In the genomic region with DNA sequence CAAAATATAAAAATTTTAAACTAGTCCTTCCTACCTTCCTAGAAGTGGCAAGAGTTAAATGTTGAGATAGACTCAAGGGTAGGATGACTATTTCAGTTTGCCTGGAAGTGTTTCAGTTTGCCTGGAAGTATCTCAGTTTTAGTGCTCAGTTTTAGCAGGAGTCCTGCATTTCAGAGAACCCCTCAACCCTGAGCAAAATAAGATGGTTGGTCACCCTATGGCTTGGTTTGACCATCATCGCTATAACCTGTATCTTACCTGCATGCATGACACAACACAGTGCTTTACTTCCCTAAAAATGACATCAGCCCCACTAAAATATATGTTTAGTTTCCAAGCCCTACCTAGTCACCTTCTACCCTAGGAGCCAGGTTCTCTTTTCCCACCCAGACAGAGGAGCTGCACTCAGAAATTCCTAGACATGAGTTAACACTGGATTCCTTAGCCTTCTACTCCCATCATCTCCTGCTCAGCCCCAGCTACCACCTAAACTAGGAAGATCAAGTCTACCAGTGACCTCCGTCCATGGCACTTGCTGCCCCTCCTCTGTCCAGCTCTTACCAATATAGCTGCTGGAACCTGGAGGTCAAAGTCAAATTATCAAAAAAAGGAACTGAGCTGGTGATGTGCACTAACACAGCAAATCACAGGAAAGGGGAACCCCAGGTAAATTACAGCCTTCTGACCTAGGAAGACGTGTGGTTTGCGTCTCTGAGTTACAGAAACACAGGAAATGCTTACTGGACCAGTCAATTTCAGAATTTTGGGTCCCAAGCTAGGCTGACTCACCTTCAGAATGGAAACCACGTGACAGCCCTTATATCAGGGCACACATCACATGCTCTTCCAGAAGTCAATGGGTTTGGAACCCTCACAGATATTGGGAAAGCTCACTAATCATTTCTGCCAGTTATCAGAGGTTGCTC, we compare ENCODE assay signal across 8 cellular contexts. TPM values are rescaled to one million over a fixed set of nuclear protein-coding genes. Genes with fewer than 3 reads are reported as not detected.
DNase-seq lines count a peak whose midpoint lies in the region; ATAC-seq and TF ChIP-seq lines count a peak whose summit lies in the region.

No MANE protein-coding gene starts in this region.

- peaks cover 13% of the 10 kb centered on the region for H3K27me3 ChIP-seq in osteoblast (ENCODE audit: insufficient read depth, low read length)

- H3K4me2 ChIP-seq in osteoblast (ENCODE audit: insufficient read depth, low read length): no peak overlapping the region

- peaks cover 19% of the 10 kb centered on the region for H3K36me3 Mint-ChIP-seq in activated CD4-positive, alpha-beta memory T cell treated with anti-CD3 and anti-CD28 coated beads, Interleukin-2, amount 10 ng/mL, durations not matched to agents 7 days and 5 days (ENCODE audit: low read depth)

- peak; percentile 79 for ATAC-seq in GM19023 (IDR thresholded peaks at IDR 0.05; ENCODE audit: unreplicated experiment)
- ATAC-seq in HG03060 (IDR thresholded peaks at IDR 0.05; ENCODE audit: low read depth, unreplicated experiment): peak; percentile 83

- CTCF ChIA-PET in activated CD4-positive, alpha-beta memory T cell treated with anti-CD3 and anti-CD28 coated beads, Interleukin-2, amount 10 ng/mL, durations not matched to agents 7 days and 5 days (lab: Charles Lee): interaction anchor here (1.0 to 1.9 kb wide), 6 partner anchors 14 to 96 kb away, joined by 3 to 11 read pairs (median 4); no protein-coding TSS in a partner anchor
- CTCF ChIA-PET in HEK293T (lab: Yijun Ruan, JAX): interaction anchor here (0.7 kb wide), 1 partner anchor 12 kb away, joined by 3 read pairs; no protein-coding TSS in a partner anchor

- peaks cover 20% of the 10 kb centered on the region for H3K27me3 Mint-ChIP-seq in activated CD4-positive, alpha-beta memory T cell treated with anti-CD3 and anti-CD28 coated beads, Interleukin-2, amount 10 ng/mL, durations not matched to agents 7 days and 5 days

- no peaks in the 10 kb centered on the region for H4K20me1 ChIP-seq in osteoblast (ENCODE audit: insufficient read depth, low read length)

- peak overlapping the region; percentile 80 for H3K27ac Mint-ChIP-seq in activated CD4-positive, alpha-beta memory T cell treated with anti-CD3 and anti-CD28 coated beads, Interleukin-2, amount 10 ng/mL, durations not matched to agents 7 days and 5 days

- no peak overlapping the region for H3K4me3 ChIP-seq in AG10803 (ENCODE audit: low read length)
- no peak overlapping the region for H3K4me3 ChIP-seq in osteoblast (ENCODE audit: insufficient read depth, low read length)

- peak overlapping the region; percentile 20 for H3K4me3 Mint-ChIP-seq in activated CD4-positive, alpha-beta memory T cell treated with anti-CD3 and anti-CD28 coated beads, Interleukin-2, amount 10 ng/mL, durations not matched to agents 7 days and 5 days

- H3K9me3 Mint-ChIP-seq in activated CD4-positive, alpha-beta memory T cell treated with anti-CD3 and anti-CD28 coated beads, Interleukin-2, amount 10 ng/mL, durations not matched to agents 7 days and 5 days: no peaks in the 10 kb centered on the region

- POLR2A ChIA-PET in activated CD4-positive, alpha-beta memory T cell treated with anti-CD3 and anti-CD28 coated beads, Interleukin-2, amount 10 ng/mL, durations not matched to agents 7 days and 5 days (lab: Charles Lee): interaction anchor here (0.7 to 2.5 kb wide), 7 partner anchors 8 to 97 kb away, joined by 3 to 10 read pairs (median 4); no protein-coding TSS in a partner anchor
- POLR2A ChIA-PET in HEK293T (lab: Yijun Ruan, JAX): no interaction called here

- H3K4me1 ChIP-seq in osteoblast (ENCODE audit: insufficient read depth, low read length): peaks cover 24% of the 10 kb centered on the region

- H2AFZ ChIP-seq in osteoblast (ENCODE audit: low read length): no peak overlapping the region

- no peaks in the 10 kb centered on the region for H3K36me3 ChIP-seq in osteoblast (ENCODE audit: insufficient read depth, low read length)

- H3K4me1 Mint-ChIP-seq in activated CD4-positive, alpha-beta memory T cell treated with anti-CD3 and anti-CD28 coated beads, Interleukin-2, amount 10 ng/mL, durations not matched to agents 7 days and 5 days: peaks cover 69% of the 10 kb centered on the region

- H3K27ac ChIP-seq in osteoblast (ENCODE audit: low read depth, low read length): no peak overlapping the region

- H3K9me3 ChIP-seq in osteoblast (ENCODE audit: low read depth, low read length): no peaks in the 10 kb centered on the region

- H3K79me2 ChIP-seq in osteoblast (ENCODE audit: insufficient read depth, low read length): no peaks in the 10 kb centered on the region

- DNase-seq in AG10803 (ENCODE audit: low read depth) (peak; percentile 39), osteoblast (ENCODE audit: insufficient read length, low spot score, missing footprints) (peak; percentile 61), AG20443 (ENCODE audit: low spot score) (no peak), HEK293T (ENCODE audit: extremely low spot score) (no peak), OCI-M2 (lab: John Stamatoyannopoulos, UW; ENCODE audit: unreplicated experiment) (no peak)
- peak; percentile 65 for DNase-seq in activated CD4-positive, alpha-beta memory T cell treated with anti-CD3 and anti-CD28 coated beads, Interleukin-2, amount 10 ng/mL, durations not matched to agents 7 days and 5 days

- TF ChIP-seq CTCF in AG10803 (conservative IDR thresholded peaks at IDR 0.05; ENCODE audit: low read length): no peak
- TF ChIP-seq CTCF in osteoblast (IDR thresholded peaks at IDR 0.05; ENCODE audit: extremely low read depth, low read depth, low read length): no peak

TF ChIP-seq in HEK293T, 16 proteins besides CTCF, POLR2A, EP300 and RAD21:
- no peak for TF ChIP-seq FOXA1 (IDR thresholded peaks at IDR 0.05)
- TF ChIP-seq ELF4 (IDR thresholded peaks at IDR 0.05): no peak
- no peak for TF ChIP-seq ARNT (IDR thresholded peaks at IDR 0.05)
- no peak for TF ChIP-seq TARDBP (IDR thresholded peaks at IDR 0.05)
- TF ChIP-seq ZNF384 (IDR thresholded peaks at IDR 0.05): no peak
- no peak for TF ChIP-seq NFRKB (IDR thresholded peaks at IDR 0.05)
- TF ChIP-seq, protein P1, sequence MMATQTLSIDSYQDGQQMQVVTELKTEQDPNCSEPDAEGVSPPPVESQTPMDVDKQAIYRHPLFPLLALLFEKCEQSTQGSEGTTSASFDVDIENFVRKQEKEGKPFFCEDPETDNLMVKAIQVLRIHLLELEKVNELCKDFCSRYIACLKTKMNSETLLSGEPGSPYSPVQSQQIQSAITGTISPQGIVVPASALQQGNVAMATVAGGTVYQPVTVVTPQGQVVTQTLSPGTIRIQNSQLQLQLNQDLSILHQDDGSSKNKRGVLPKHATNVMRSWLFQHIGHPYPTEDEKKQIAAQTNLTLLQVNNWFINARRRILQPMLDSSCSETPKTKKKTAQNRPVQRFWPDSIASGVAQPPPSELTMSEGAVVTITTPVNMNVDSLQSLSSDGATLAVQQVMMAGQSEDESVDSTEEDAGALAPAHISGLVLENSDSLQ (IDR thresholded peaks at IDR 0.05): no peak
- TF ChIP-seq L3MBTL2 (conservative IDR thresholded peaks at IDR 0.05): no peak
- TF ChIP-seq SUZ12 (IDR thresholded peaks at IDR 0.05): no peak
- no peak for TF ChIP-seq HDGF (IDR thresholded peaks at IDR 0.05; ENCODE audit: borderline replicate concordance)
- TF ChIP-seq BHLHE40 (IDR thresholded peaks at IDR 0.05; ENCODE audit: borderline replicate concordance): no peak
- TF ChIP-seq CTBP1 (IDR thresholded peaks at IDR 0.05; ENCODE audit: borderline replicate concordance): no peak
- no peak for TF ChIP-seq FOXK2 (IDR thresholded peaks at IDR 0.05)
- TF ChIP-seq LEF1 (IDR thresholded peaks at IDR 0.05; ENCODE audit: borderline replicate concordance): no peak
- no peak for TF ChIP-seq SP1 (IDR thresholded peaks at IDR 0.05)
- TF ChIP-seq FOXM1 (IDR thresholded peaks at IDR 0.05; ENCODE audit: borderline replicate concordance): no peak

RNA-seq across cellular contexts. Expression of a gene that starts 2.2 kb away (rescaled TPM):
- 1 to 10 TPM; 7.3 to 7.6 TPM for total RNA-seq in activated CD4-positive, alpha-beta memory T cell treated with anti-CD3 and anti-CD28 coated beads, Interleukin-2, amount 10 ng/mL, durations not matched to agents 7 days and 5 days
- total RNA-seq in osteoblast: 10.5 and 11.2 TPM in 2 replicates

RNA-seq across cellular contexts. Expression of a gene that starts 20.7 kb away (rescaled TPM):
- total RNA-seq in activated CD4-positive, alpha-beta memory T cell treated with anti-CD3 and anti-CD28 coated beads, Interleukin-2, amount 10 ng/mL, durations not matched to agents 7 days and 5 days: 1 to 10 TPM; 4.2 to 4.4 TPM
- total RNA-seq in osteoblast: 5.4 and 9.7 TPM in 2 replicates

RNA-seq across cellular contexts. Expression of a gene that starts 31.7 kb away (rescaled TPM):
- total RNA-seq in activated CD4-positive, alpha-beta memory T cell treated with anti-CD3 and anti-CD28 coated beads, Interleukin-2, amount 10 ng/mL, durations not matched to agents 7 days and 5 days: 10 to 100 TPM in 1 of 2 experiments, 1 to 10 TPM in 1; 8.7 to 11.4 TPM
- total RNA-seq in osteoblast: 0.88 and 1.8 TPM in 2 replicates

Comparison
In these comparisons a context has a peak if more than half of its experiments do, and no peak if none do; other contexts are left out.
1. DNase-seq: peak in AG10803 (single experiment), activated CD4-positive, alpha-beta memory T cell treated with anti-CD3 and anti-CD28 coated beads, Interleukin-2, amount 10 ng/mL, durations not matched to agents 7 days and 5 days (single experiment) and osteoblast (single experiment); none in AG20443 (single experiment), HEK293T (single experiment) and OCI-M2 (single experiment).